26 cellular contexts compared by ENCODE assay signal in genomic region chr15:94404733-94405283, GRCh38.
"Had no signal": no experiment of that assay in that cellular context is flagged by ENCODE, and none has a peak within 500 bp of the region (broad histone marks: within the 10 kb centered on the region; RNA-seq: fewer than 3 reads in every experiment).

No MANE protein-coding gene starts in this region.

- DNase-seq: IMR-90; Karpas-422; KG1; MG63; NCI-H1092; NCI-H1105 treated with DMSO at 0.1 percent for 48 hours; NCI-H1417 treated with DMSO at 0.1 percent for 48 hours; NCI-H146; NCI-H1694 treated with DMSO at 0.1 percent for 48 hours; NCI-H1930; NCI-H2107; NCI-H2227 treated with DMSO at 0.1 percent for 48 hours; NCI-H446 treated with DMSO at 0.1 percent for 48 hours; NCI-H510A treated with DMSO at 0.1 percent for 48 hours; NCI-H526; NCI-H748 treated with DMSO at 0.1 percent for 48 hours; NK-92 treated with Interleukin-12 subunit alpha and Interleukin-12 subunit beta, amount 100 ng/mL, for 24 hours; Right ventricle myocardium superior; RPMI8226; SIG-M5; SW 1271; T-cell had no signal

- H3K27me3 Mint-ChIP-seq: T-cell had no signal

- ATAC-seq: HepG2, T-cell had no signal

- H3K36me3 ChIP-seq: MG63, SJSA1 had no signal

- H3K4me3 ChIP-seq: MG63, SJSA1, SK-N-MC had no signal

- H3K27me3 ChIP-seq: MG63, SJSA1 had no signal

- H3K4me3 Mint-ChIP-seq: T-cell had no signal

- H3K9me3 Mint-ChIP-seq: T-cell had no signal

- H3K27ac Mint-ChIP-seq: T-cell had no signal

- H3K27ac ChIP-seq: SJSA1, SK-N-MC had no signal

- FAIRE-seq: HepG2, RCC 7860 had no signal

- H3K4me1 ChIP-seq: SJSA1 had no signal

- H3K9me3 ChIP-seq: MG63, SJSA1 had no signal
